Comparison of ENCODE assay signal across 8 cellular contexts in the genomic region with DNA sequence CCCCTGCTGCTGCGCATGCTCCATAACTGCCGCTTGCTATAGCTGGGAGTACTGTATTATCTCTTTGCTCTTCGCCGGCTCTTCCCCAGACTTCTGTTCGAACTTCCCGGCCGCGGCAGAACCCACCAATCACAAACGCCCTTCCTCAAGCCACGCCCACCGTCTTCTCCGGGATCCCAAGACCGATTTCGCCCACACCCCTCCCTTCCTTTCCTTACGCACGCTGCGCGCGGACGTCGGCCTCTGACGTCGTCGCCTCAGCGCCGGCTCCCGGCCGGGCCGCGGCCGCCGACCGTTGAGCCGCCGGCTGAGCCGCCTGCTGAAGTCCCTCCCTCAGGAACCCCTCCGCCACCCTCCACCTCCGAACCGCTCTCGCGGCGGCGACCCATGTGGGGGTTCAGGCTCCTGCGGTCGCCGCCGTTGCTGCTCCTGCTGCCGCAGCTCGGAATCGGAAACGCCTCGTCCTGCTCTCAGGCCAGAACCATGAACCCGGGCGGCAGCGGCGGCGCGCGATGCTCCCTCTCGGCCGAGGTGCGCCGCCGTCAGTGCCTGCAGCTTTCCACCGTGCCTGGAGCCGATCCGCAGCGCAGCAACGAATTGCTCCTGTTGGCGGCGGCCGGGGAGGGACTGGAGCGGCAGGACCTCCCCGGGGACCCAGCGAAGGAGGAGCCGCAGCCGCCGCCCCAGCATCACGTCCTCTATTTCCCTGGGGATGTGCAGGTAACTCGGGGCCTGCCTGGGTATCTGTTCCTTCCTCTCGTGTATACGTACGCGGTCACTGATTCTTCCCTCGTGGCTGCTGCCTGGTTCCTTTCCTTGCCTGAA. TPM values are rescaled to one million over a fixed set of nuclear protein-coding genes. Genes with fewer than 3 reads are reported as not detected.
A peak's percentile ranks its signal among the peaks of the same experiment; 100 is the strongest.
DNase-seq lines count a peak whose midpoint lies in the region; ATAC-seq and TF ChIP-seq lines count a peak whose summit lies in the region.

Gene C2orf69 (plus strand): TSS at position 242 of the 825 bp plus-strand sequence. CDS start 146 bp downstream, at position 388.

- H3K27me3 ChIP-seq in dorsolateral prefrontal cortex (no peaks in the 10 kb centered on the region), liver (ENCODE audit: control insufficient read depth in 4 of 4, insufficient read depth in 4 of 4, low read length in 3 of 4) (no peaks in the 10 kb centered on the region)

- H3K4me1 ChIP-seq in liver (ENCODE audit: control insufficient read depth in 4 of 4, insufficient read depth in 4 of 4, low read length in 3 of 4) = peaks cover 0 to 19% (median 15%) of the 10 kb centered on the region in 4 donors

- no peak; the same call in 1 of the 2 replicates for TF ChIP-seq CTCF in C4-2B (conservative IDR thresholded peaks at IDR 0.05)
- peak in 19 of 56 donors; percentile 6 to 46 (median 20) for TF ChIP-seq CTCF in dorsolateral prefrontal cortex (IDR thresholded peaks at IDR 0.05 in 54 of 56, conservative IDR thresholded peaks at IDR 0.05 in 2 of 56; ENCODE audit: low read depth in 1 of 56, partially characterized antibody in 56 of 56)
- no peak for TF ChIP-seq CTCF in liver (IDR thresholded peaks at IDR 0.05; ENCODE audit: low read depth, low read length, missing input control)

- peak within 1 kb of the TSS; percentile 90 for H3K27ac ChIP-seq in C4-2B
- peak within 1 kb of the TSS; percentile 83 to 98 (median 95) for H3K27ac ChIP-seq in dorsolateral prefrontal cortex
- peak within 1 kb of the TSS; percentile 90 to 97 for H3K27ac ChIP-seq in liver (ENCODE audit: low read depth in 1 of 2, low read length in 2 of 2)

- peak; percentile 87 for ATAC-seq in GM19395 (IDR thresholded peaks at IDR 0.05; ENCODE audit: unreplicated experiment)
- peak; percentile 86 for ATAC-seq in HG03565 (IDR thresholded peaks at IDR 0.05; ENCODE audit: unreplicated experiment)

- intact Hi-C loops in dorsolateral prefrontal cortex (cut with DNase I) = no loop called here

- peak within 1 kb of the TSS; percentile 69 to 98 (median 90) for H3K4me3 ChIP-seq in dorsolateral prefrontal cortex
- H3K4me3 ChIP-seq in liver (ENCODE audit: low read depth in 1 of 3, low read length in 3 of 3) = peak within 1 kb of the TSS; percentile 85 to 96 (median 93)

- no peaks in the 10 kb centered on the region for H3K36me3 ChIP-seq in liver (ENCODE audit: control insufficient read depth in 4 of 4, insufficient read depth in 3 of 4, low read depth in 1 of 4, low read length in 3 of 4)

- WGBS in liver = under 1% methylated on average over 85 of the region's 85 CpGs

- H3K9ac ChIP-seq in liver (ENCODE audit: low read depth in 1 of 2, low read length in 2 of 2) = peak within 1 kb of the TSS; percentile 64 to 83

- DNase-seq in NCI-H774 (lab: John Stamatoyannopoulos, UW) (peak; percentile 92), dorsolateral prefrontal cortex (peak; percentile 91 to 98 (median 98))
- DNase-seq in activated CD4-positive, alpha-beta T cell treated with anti-CD3 and anti-CD28 coated beads, Interleukin-2, amount 50 U/mL, for 48 hours = peak; percentile 97 to 98
- peak; percentile 95 for DNase-seq in stimulated activated CD4-positive, alpha-beta T cell treated with anti-CD3 and anti-CD28 coated beads, Interleukin-4, amount 100 ng/mL, for 24 hours

- no peaks in the 10 kb centered on the region for H3K9me3 ChIP-seq in liver (ENCODE audit: control insufficient read depth in 4 of 4, low read length in 3 of 4)

- peak in 1 of 2 donors; percentile 11 for TF ChIP-seq RAD21 in liver (IDR thresholded peaks at IDR 0.05)

TF ChIP-seq in liver, 16 proteins besides CTCF, POLR2A, EP300 and RAD21:
- peak; percentile 26 for TF ChIP-seq REST (IDR thresholded peaks at IDR 0.05)
- TF ChIP-seq, protein P1, sequence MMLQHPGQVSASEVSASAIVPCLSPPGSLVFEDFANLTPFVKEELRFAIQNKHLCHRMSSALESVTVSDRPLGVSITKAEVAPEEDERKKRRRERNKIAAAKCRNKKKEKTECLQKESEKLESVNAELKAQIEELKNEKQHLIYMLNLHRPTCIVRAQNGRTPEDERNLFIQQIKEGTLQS (IDR thresholded peaks at IDR 0.05) = no peak
- TF ChIP-seq FOXA1 (IDR thresholded peaks at IDR 0.05) = no peak
- no peak for TF ChIP-seq EGR1 (IDR thresholded peaks at IDR 0.05; ENCODE audit: low read depth in 2 of 2)
- TF ChIP-seq SP1 (IDR thresholded peaks at IDR 0.05) = peak; percentile 29
- peak; percentile 50 for TF ChIP-seq TAF1 (conservative IDR thresholded peaks at IDR 0.05)
- TF ChIP-seq MAX (IDR thresholded peaks at IDR 0.05) = no peak
- peak; percentile 45 for TF ChIP-seq YY1 (IDR thresholded peaks at IDR 0.05)
- TF ChIP-seq GABPA (IDR thresholded peaks at IDR 0.05 in 1 of 2, conservative IDR thresholded peaks at IDR 0.05 in 1 of 2) = peak in 1 of 2 donors; percentile 23
- TF ChIP-seq FOXA2 (IDR thresholded peaks at IDR 0.05) = no peak
- TF ChIP-seq HNF4A (conservative IDR thresholded peaks at IDR 0.05) = peak in 1 of 2 donors; percentile 15

RNA-seq across cellular contexts. Expression of gene C2orf69, which starts in this region (rescaled TPM):
- 10 to 100 TPM; 14.0 to 30.4 (median 21.6) TPM for total RNA-seq in dorsolateral prefrontal cortex
- total RNA-seq in liver = 1 to 10 TPM; 6.3 to 9.1 TPM
- 1 to 10 TPM; 4.3 to 6.1 TPM for polyA plus RNA-seq in liver

Comparison
In these comparisons a context has a peak if more than half of its experiments do, and no peak if none do; other contexts are left out.
1. Peak in every context shown above with its lines: DNase-seq, ATAC-seq, H3K4me3 ChIP-seq and H3K27ac ChIP-seq.